ENCODE assay signal across 9 cellular contexts in the genomic region with DNA sequence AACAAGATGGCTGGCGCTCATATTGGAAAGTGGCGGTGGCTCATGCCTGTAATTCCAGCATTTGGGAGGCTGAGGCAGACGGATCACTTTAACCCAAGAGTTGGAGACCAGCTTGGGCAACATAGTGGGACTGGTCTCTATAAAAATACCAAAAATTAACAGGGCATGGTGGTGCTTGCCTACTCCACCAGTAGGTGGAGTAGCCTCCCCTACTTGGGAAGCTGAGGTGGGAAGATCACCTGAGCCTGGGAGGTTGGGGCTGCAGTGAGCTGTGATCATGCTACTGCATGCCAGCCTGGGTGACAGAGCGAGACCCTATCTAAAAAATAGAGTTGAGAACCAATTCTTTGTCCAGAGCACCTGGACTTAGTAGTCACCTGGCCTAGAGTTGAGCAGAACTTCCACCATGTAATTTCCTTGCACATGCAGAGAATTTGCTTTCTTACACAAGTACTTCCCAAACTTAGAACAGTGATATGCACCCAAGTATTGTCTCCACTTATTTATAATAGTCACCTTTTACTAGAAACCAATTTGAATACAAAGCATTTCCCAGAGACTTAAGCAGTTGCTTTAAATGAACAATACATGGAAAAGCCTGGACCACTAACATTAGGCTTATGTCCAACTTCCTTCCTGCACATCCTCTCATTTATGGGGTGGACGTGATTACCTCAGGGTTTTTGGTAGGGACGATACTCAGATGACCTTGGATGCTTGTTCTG. TPM values are rescaled to one million over a fixed set of nuclear protein-coding genes. Genes with fewer than 3 reads are reported as not detected.
DNase-seq lines count a peak whose midpoint lies in the region; ATAC-seq, FAIRE-seq and TF ChIP-seq lines count a peak whose summit lies in the region.
"Had no signal": no experiment of that assay in that cellular context is flagged by ENCODE, and none has a peak within 500 bp of the region (broad histone marks: within the 10 kb centered on the region; RNA-seq: fewer than 3 reads in every experiment).

No MANE protein-coding gene starts in this region.

- DNase-seq in NCI-H1092 treated with DMSO at 0.1 percent for 48 hours (lab: John Stamatoyannopoulos, UW) (peak; percentile 6), NCI-H1092 (lab: John Stamatoyannopoulos, UW) (no peak), Karpas-422 (peak; percentile 67), brain microvascular endothelial cell (no peak), pancreas (peak in 2 of 6 donors; percentile 9 to 17), activated T-cell treated with anti-CD3 and anti-CD28 coated beads for 4 hours (no peak)

- H3K9me3 ChIP-seq in Karpas-422 (ENCODE audit: low read length) = no peaks in the 10 kb centered on the region
- no peaks in the 10 kb centered on the region for H3K9me3 ChIP-seq in pancreas

- no peaks in the 10 kb centered on the region for H4K20me1 ChIP-seq in Karpas-422 (ENCODE audit: insufficient read depth, low read depth, low read length)

- no peaks in the 10 kb centered on the region for H3K79me2 ChIP-seq in Karpas-422 (ENCODE audit: low read length)

- H3K4me3 ChIP-seq in Karpas-422 (ENCODE audit: low read length) = no peak overlapping the region
- no peak overlapping the region for H3K4me3 ChIP-seq in brain microvascular endothelial cell (ENCODE audit: low read depth, low read length)
- no peak overlapping the region for H3K4me3 ChIP-seq in pancreas
- H3K4me3 ChIP-seq: skin epidermis had no signal

- no peaks in the 10 kb centered on the region for H3K27me3 ChIP-seq in Karpas-422 (ENCODE audit: low read length)
- H3K27me3 ChIP-seq in brain microvascular endothelial cell (replicated peaks) = no peaks in the 10 kb centered on the region
- no peaks in the 10 kb centered on the region for H3K27me3 ChIP-seq in pancreas

- no peak for FAIRE-seq in pancreas (lab: Jason Lieb, UNC)

- ATAC-seq in GM21360 (IDR thresholded peaks at IDR 0.05; ENCODE audit: unreplicated experiment) (peak; percentile 69), pancreas (peak in 3 of 4 donors; percentile 60 to 82 (median 77)), GM18870 (IDR thresholded peaks at IDR 0.05; ENCODE audit: unreplicated experiment) (no peak)

- H3K27ac ChIP-seq in Karpas-422 (ENCODE audit: low read length) (no peak overlapping the region), brain microvascular endothelial cell (no peak overlapping the region), pancreas (no peak overlapping the region)

- H3K36me3 ChIP-seq in Karpas-422 (ENCODE audit: insufficient read depth, low read length) (no peaks in the 10 kb centered on the region), brain microvascular endothelial cell (replicated peaks) (no peaks in the 10 kb centered on the region), pancreas (no peaks in the 10 kb centered on the region)

- intact Hi-C loops in pancreas (cut with DNase I) = no loop called here

- H3K4me2 ChIP-seq in Karpas-422 (ENCODE audit: low read depth, low read length, poor library complexity, severe bottlenecking) = no peak overlapping the region

- WGBS in pancreas, 2 donors = 55 to 58% methylated on average over 6 of the region's 6 CpGs

- H3K4me1 ChIP-seq in Karpas-422 (ENCODE audit: low read length) (no peaks in the 10 kb centered on the region), pancreas (no peaks in the 10 kb centered on the region)

- in situ Hi-C loops in brain microvascular endothelial cell (cut with HindIII; ENCODE audit: low pct_ligation_motif_present, low sequenced_read_pairs) = no loop called here

- H3K9me2 ChIP-seq in Karpas-422 (replicated peaks; ENCODE audit: insufficient read depth, low read length) = no peaks in the 10 kb centered on the region

- H3K9ac ChIP-seq in Karpas-422 (ENCODE audit: low read length) = no peak overlapping the region

- TF ChIP-seq CTCF in brain microvascular endothelial cell (IDR thresholded peaks at IDR 0.05; ENCODE audit: low read depth, low read length, missing control alignments) = peak; percentile 71
- TF ChIP-seq CTCF in pancreas (IDR thresholded peaks at IDR 0.05) = peak in 3 of 4 donors; percentile 27 to 55 (median 35)

- H2AFZ ChIP-seq in Karpas-422 (ENCODE audit: low read length) = no peak overlapping the region

RNA-seq across cellular contexts. Expression of gene LAMB4, which starts 15.9 kb away (rescaled TPM):
- total RNA-seq in Karpas-422 (2014; rRNA removed; shearing (Covaris generic); ENCODE audit: low replicate concordance) = not detected in 2 replicates
- total RNA-seq in pancreas = under 1 TPM; 0.22 to 0.78 (median 0.50) TPM
- under 1 TPM; 0.40 to 0.72 TPM for polyA plus RNA-seq in pancreas

Comparison
In these comparisons a context has a peak if more than half of its experiments do, and no peak if none do; other contexts are left out.
1. DNase-seq: peak in NCI-H1092 treated with DMSO at 0.1 percent for 48 hours (single experiment) and Karpas-422 (single experiment); none in NCI-H1092 (single experiment), brain microvascular endothelial cell (single experiment) and activated T-cell treated with anti-CD3 and anti-CD28 coated beads for 4 hours (single experiment).